In the genomic region with DNA sequence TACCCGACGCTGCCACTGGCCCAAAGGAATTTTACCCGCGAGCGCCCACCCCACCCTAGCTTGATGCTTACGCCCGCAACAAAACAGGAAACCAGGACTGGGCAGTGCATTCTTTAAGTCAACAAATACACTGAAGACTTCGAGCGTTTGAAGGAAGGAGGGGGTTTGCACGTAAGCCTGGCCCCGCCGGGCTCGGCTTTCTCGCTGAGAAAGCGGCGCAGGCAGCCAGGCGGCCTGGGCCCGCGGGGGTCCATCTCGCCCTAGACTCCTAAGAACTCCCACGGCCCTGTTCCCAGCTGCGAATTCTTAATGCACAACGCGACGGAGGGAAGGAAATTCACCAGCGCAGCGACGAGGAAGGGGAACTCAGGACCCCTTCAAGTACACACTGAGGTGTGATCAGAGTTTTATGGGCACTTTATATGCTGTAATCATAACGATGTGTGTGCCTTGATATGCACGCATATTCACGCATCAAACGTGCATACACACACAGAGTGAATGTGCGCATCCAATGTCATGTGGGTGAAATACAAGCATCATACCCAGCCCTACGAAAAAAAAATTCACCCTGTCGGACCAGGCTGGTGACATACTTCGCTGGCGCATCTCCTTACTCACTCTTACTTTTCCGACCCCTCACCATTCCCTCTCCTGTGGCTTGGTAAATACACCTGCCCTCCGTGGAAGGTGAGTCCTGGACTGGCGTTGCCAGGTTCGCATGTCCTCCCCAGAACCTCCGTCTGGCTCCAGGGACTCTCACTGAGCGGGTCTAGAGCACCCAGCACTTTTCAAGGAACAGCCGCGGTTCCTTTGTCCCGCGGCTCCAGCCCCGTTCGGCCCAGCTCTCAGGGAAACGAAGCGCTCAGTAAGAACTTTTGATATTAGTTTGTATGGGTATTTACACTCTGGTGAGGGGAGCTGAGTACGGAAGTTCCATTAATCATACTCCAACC, we compare ENCODE assay signal across 1 cellular context.
A peak's percentile ranks its signal among the peaks of the same experiment; 100 is the strongest.
TF ChIP-seq lines count a peak whose summit lies in the region.

No MANE protein-coding gene starts in this region.

TF ChIP-seq in endothelial cell of umbilical vein, 7 proteins besides CTCF, POLR2A, EP300 and RAD21:
- TF ChIP-seq GATA2 (IDR thresholded peaks at IDR 0.05; ENCODE audit: insufficient read depth, insufficient read length, low read depth, low read length) (no peak), EZH2 (IDR thresholded peaks at IDR 0.05; ENCODE audit: borderline replicate concordance, low read depth, low read length, severe bottlenecking) (peak; percentile 95)
